10 cellular contexts compared by ENCODE assay signal in the genomic region with DNA sequence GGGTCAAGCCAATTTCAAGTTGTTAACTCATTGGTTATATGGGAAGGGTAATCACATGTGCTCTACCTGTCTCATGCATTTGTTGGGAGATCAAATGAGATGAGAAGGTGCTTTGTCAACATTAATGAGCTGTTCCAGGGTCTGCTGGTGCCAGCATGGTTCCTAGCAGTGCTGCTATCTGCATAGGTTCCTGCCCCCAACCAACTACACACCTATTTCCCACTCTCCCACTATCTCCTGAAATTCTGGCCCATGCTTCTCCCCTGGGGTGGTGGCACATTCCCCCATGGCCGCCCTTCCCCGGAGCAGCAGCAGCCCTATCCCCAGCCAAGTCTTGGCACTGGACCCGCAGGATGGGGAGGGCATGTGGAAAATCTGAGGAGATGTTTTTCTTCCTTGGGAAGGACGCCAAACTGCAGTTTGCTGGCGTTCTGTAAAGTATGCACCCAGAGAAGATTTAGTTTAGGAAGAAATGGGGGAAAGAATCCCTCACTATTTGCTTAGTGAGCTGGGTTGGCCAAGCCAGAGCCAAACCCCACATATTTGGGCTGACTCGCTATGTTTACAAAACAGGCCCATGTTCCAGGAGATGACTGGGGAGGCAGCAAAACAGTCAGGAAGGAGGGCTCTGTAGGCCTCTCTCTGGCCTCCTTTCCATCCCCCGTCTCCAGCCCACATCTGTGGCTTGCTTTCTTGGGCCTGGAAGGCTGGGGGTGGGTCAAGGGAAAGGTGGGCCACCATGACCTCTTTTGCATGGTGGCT. TPM values are rescaled to one million over a fixed set of nuclear protein-coding genes. Genes with fewer than 3 reads are reported as not detected.
A peak's percentile ranks its signal among the peaks of the same experiment; 100 is the strongest.
DNase-seq lines count a peak whose midpoint lies in the region; ATAC-seq and TF ChIP-seq lines count a peak whose summit lies in the region.
"Had no signal": no experiment of that assay in that cellular context is flagged by ENCODE, and none has a peak within 500 bp of the region (broad histone marks: within the 10 kb centered on the region; RNA-seq: fewer than 3 reads in every experiment).

No MANE protein-coding gene starts in this region.

- peak; percentile 84 for DNase-seq in AG04450 (ENCODE audit: low read depth, low spot score)
- DNase-seq in SJCRH30, result no peak
- DNase-seq in fibroblast of mammary gland (ENCODE audit: low read depth), result peak; percentile 89
- peak; percentile 91 for DNase-seq in osteoblast (ENCODE audit: insufficient read length, low spot score, missing footprints)
- no peak for DNase-seq in CD14-positive monocyte (ENCODE audit: low spot score)
- no peak for DNase-seq in AML-193 (lab: John Stamatoyannopoulos, UW)
- DNase-seq: OCI-M1 had no signal

- H3K79me2 ChIP-seq in osteoblast (ENCODE audit: insufficient read depth, low read length), result no peaks in the 10 kb centered on the region

- H3K36me3 Mint-ChIP-seq in CD14-positive monocyte, result no peaks in the 10 kb centered on the region

- H3K4me1 Mint-ChIP-seq in CD14-positive monocyte, result no peaks in the 10 kb centered on the region

- no peaks in the 10 kb centered on the region for H3K27me3 ChIP-seq in AG04450 (ENCODE audit: control insufficient read depth, insufficient read depth, low read length)
- H3K27me3 ChIP-seq in SJCRH30, result no peaks in the 10 kb centered on the region
- H3K27me3 ChIP-seq in osteoblast (ENCODE audit: insufficient read depth, low read length), result no peaks in the 10 kb centered on the region
- H3K27me3 ChIP-seq: BLaER1 treated with 17β-estradiol and CSF1 and Interleukin-3, amounts not matched to agents 10 nM and 100 nM had no signal

- H3K36me3 ChIP-seq in SJCRH30, result no peaks in the 10 kb centered on the region
- no peaks in the 10 kb centered on the region for H3K36me3 ChIP-seq in osteoblast (ENCODE audit: insufficient read depth, low read length)
- H3K36me3 ChIP-seq: BLaER1 treated with 17β-estradiol and CSF1 and Interleukin-3, amounts not matched to agents 10 nM and 100 nM had no signal

- no peaks in the 10 kb centered on the region for H4K20me1 ChIP-seq in osteoblast (ENCODE audit: insufficient read depth, low read length)
- H4K20me1 ChIP-seq: BLaER1 treated with 17β-estradiol and CSF1 and Interleukin-3, amounts not matched to agents 10 nM and 100 nM had no signal

- POLR2A ChIA-PET in AG04450 (lab: Yijun Ruan, JAX), result interaction anchor here (1.1 to 4.4 kb wide), 7 partner anchors 8 to 43 kb away, joined by 3 to 23 read pairs (median 10); a partner anchor contains a TSS

- H3K4me1 ChIP-seq in SJCRH30 (peaks cover 30% of the 10 kb centered on the region), osteoblast (ENCODE audit: insufficient read depth, low read length) (peaks cover 48% of the 10 kb centered on the region)

- H3K27ac ChIP-seq in AG04450 (ENCODE audit: low read depth, low read length) (peak overlapping the region; percentile 98), SJCRH30 (peak overlapping the region; percentile 70; the same call in 1 of the 2 replicates), osteoblast (ENCODE audit: low read depth, low read length) (peak overlapping the region; percentile 86)
- H3K27ac ChIP-seq: BLaER1 treated with 17β-estradiol and CSF1 and Interleukin-3, amounts not matched to agents 10 nM and 100 nM had no signal

- H2AFZ ChIP-seq in osteoblast (ENCODE audit: low read length), result no peak overlapping the region

- H3K4me2 ChIP-seq in osteoblast (ENCODE audit: insufficient read depth, low read length), result peak overlapping the region; percentile 41

- peaks cover 0 to 2% (median 0%) of the 10 kb centered on the region in 7 donors for H3K9me3 Mint-ChIP-seq in CD14-positive monocyte

- H3K9me3 ChIP-seq in AG04450 (ENCODE audit: control insufficient read depth, insufficient read depth, low read length) (no peaks in the 10 kb centered on the region), SJCRH30 (replicated peaks) (no peaks in the 10 kb centered on the region), osteoblast (ENCODE audit: low read depth, low read length) (no peaks in the 10 kb centered on the region)

- no peak for TF ChIP-seq CTCF in AG04450 (IDR thresholded peaks at IDR 0.05; ENCODE audit: low read depth, low read length)
- TF ChIP-seq CTCF in fibroblast of mammary gland (conservative IDR thresholded peaks at IDR 0.05; ENCODE audit: control insufficient read depth, insufficient read depth, low read depth, low read length), result no peak
- TF ChIP-seq CTCF in osteoblast (IDR thresholded peaks at IDR 0.05; ENCODE audit: extremely low read depth, low read depth, low read length), result no peak
- TF ChIP-seq CTCF in CD14-positive monocyte (IDR thresholded peaks at IDR 0.05), result no peak

- ATAC-seq in GM18520 (IDR thresholded peaks at IDR 0.05; ENCODE audit: unreplicated experiment) (no peak), GM21619 (IDR thresholded peaks at IDR 0.05; ENCODE audit: unreplicated experiment) (no peak)

- no peak overlapping the region for H3K27ac Mint-ChIP-seq in CD14-positive monocyte

- intact Hi-C loops in CD14-positive monocyte (cut with micrococcal nuclease), result no loop called here

- no peak overlapping the region for H3K4me3 ChIP-seq in AG04450 (ENCODE audit: low read depth, low read length)
- no peak overlapping the region for H3K4me3 ChIP-seq in SJCRH30
- no peak overlapping the region for H3K4me3 ChIP-seq in fibroblast of mammary gland (ENCODE audit: control insufficient read depth, low read depth, low read length)
- no peak overlapping the region for H3K4me3 ChIP-seq in osteoblast (ENCODE audit: insufficient read depth, low read length)
- H3K4me3 ChIP-seq: BLaER1 treated with 17β-estradiol and CSF1 and Interleukin-3, amounts not matched to agents 10 nM and 100 nM had no signal

- no peak overlapping the region for H3K4me3 Mint-ChIP-seq in CD14-positive monocyte

- peaks cover 1 to 7% (median 5%) of the 10 kb centered on the region in 3 donors for H3K27me3 Mint-ChIP-seq in CD14-positive monocyte (ENCODE audit: low read depth in 3 of 3)

- CTCF ChIA-PET in AG04450 (lab: Charles Lee), result interaction anchor here (0.6 to 2.9 kb wide), 2 partner anchors 45 to 179 kb away, joined by 4 to 24 read pairs; no protein-coding TSS in a partner anchor

RNA-seq across cellular contexts. Expression of a gene that starts 42.5 kb away (rescaled TPM):
- polyA plus RNA-seq in AG04450 (2011; rRNA removed), result 42.2 and 51.1 TPM in 2 replicates
- polyA minus RNA-seq in AG04450 (2011; rRNA and poly(A)+ RNA removed), result 60.6 and 76.4 TPM in 2 replicates
- 5.7 and 5.9 TPM in 2 replicates for total RNA-seq in SJCRH30 (2014; rRNA removed; shearing (Covaris generic))
- total RNA-seq in osteoblast, result 73.4 and 87.9 TPM in 2 replicates
- polyA plus RNA-seq in CD14-positive monocyte, result not detected

Comparison
In these comparisons a context has a peak if more than half of its experiments do, and no peak if none do; other contexts are left out.
1. DNase-seq: peak in AG04450 (single experiment), fibroblast of mammary gland (single experiment) and osteoblast (single experiment); none in SJCRH30 (0 of 2), CD14-positive monocyte (single experiment) and AML-193 (0 of 2).
2. RNA of a gene that starts 42.5 kb away (total RNA-seq): 73.4 to 87.9 TPM in osteoblast; 5.7 to 5.9 TPM in SJCRH30; every median in the first group is over 10 times any median in the second.
3. Peak in every context shown above with its lines, with median percentiles within 50 percentile points of each other: H3K27ac ChIP-seq.